8 cellular contexts compared by ENCODE assay signal in genomic region chr5:90529234-90529938, GRCh38. TPM values are rescaled to one million over a fixed set of nuclear protein-coding genes. Genes with fewer than 3 reads are reported as not detected.
A peak's percentile ranks its signal among the peaks of the same experiment; 100 is the strongest.
DNase-seq lines count a peak whose midpoint lies in the region; ATAC-seq and TF ChIP-seq lines count a peak whose summit lies in the region.

Gene LYSMD3 (minus strand): TSS chr5:90529584. CDS start chr5:90525289, 4,295 bp downstream.

- peak within 1 kb of the TSS; percentile 97 for H3K9ac ChIP-seq in muscle layer of colon (ENCODE audit: low read length)

- H4K20me1 ChIP-seq in PC-9 (ENCODE audit: insufficient read depth): no peaks in the 10 kb centered on the region; the same call in 1 of the 2 replicates

- POLR2A ChIA-PET in PC-9 (lab: Charles Lee; ENCODE audit: unreplicated experiment): no interaction called here

- 1% methylated on average over 52 to 63 of the region's 63 CpGs for WGBS in esophagus, 2 donors

- intact Hi-C loops in PC-9 (cut with micrococcal nuclease; ENCODE audit: unreplicated experiment): loop anchor here (1.0 to 2.0 kb wide), 2 partner anchors 27 to 55 kb away; partner anchors contain the start of genes MBLAC2 and POLR3G

- no peaks in the 10 kb centered on the region for H3K9me3 ChIP-seq in PC-9 (ENCODE audit: insufficient read depth, low read depth)
- no peaks in the 10 kb centered on the region for H3K9me3 ChIP-seq in esophagus (ENCODE audit: control insufficient read depth in 2 of 2, insufficient read depth in 1 of 2, low read depth in 1 of 2, low read length in 1 of 2)
- H3K9me3 ChIP-seq in muscle layer of colon (ENCODE audit: low read length): no peaks in the 10 kb centered on the region

- no peaks in the 10 kb centered on the region for H3K9me2 ChIP-seq in PC-9 (ENCODE audit: insufficient read depth)

- peaks cover 4% of the 10 kb centered on the region; the same call in 1 of the 2 replicates for H3K27me3 ChIP-seq in PC-9 (ENCODE audit: insufficient read depth, low read depth)
- peaks cover 0 to 4% of the 10 kb centered on the region in 2 donors for H3K27me3 ChIP-seq in esophagus (ENCODE audit: control insufficient read depth in 1 of 2, insufficient read depth in 2 of 2, low read length in 2 of 2)
- H3K27me3 ChIP-seq in muscle layer of colon (ENCODE audit: control insufficient read depth in 1 of 2, insufficient read depth in 2 of 2, low read length in 2 of 2): peaks cover 0 to 3% of the 10 kb centered on the region in 2 donors

- H3K4me1 Mint-ChIP-seq in IgD-negative memory B cell: peaks cover 15 to 29% (median 24%) of the 10 kb centered on the region in 3 donors
- H3K4me1 Mint-ChIP-seq in activated T-cell treated with anti-CD3 and anti-CD28 coated beads, Interleukin-2, amount 50 U/mL, for 24 hours (ENCODE audit: low read depth): peaks cover 33% of the 10 kb centered on the region

- peak within 1 kb of the TSS; percentile 92 to 100 (median 100) for H3K4me3 Mint-ChIP-seq in IgD-negative memory B cell
- peak within 1 kb of the TSS; percentile 95 for H3K4me3 Mint-ChIP-seq in activated T-cell treated with anti-CD3 and anti-CD28 coated beads, Interleukin-2, amount 50 U/mL, for 24 hours

- BruUV-seq in PC-9 (replicated peaks; lab: Mats Ljungman, UMichigan): no TSS peak

- peaks cover 34% of the 10 kb centered on the region for H3K79me2 ChIP-seq in PC-9 (ENCODE audit: low read depth)

- H3K27ac ChIP-seq in PC-9 (peak within 1 kb of the TSS; percentile 54), esophagus (ENCODE audit: low read depth in 2 of 2, low read length in 1 of 2) (peak within 1 kb of the TSS; percentile 89 to 91), muscle layer of colon (ENCODE audit: low read depth, low read length) (peak within 1 kb of the TSS; percentile 86)

- H3F3A ChIP-seq in PC-9 (ENCODE audit: insufficient read depth, low read depth): no peaks in the 10 kb centered on the region

- peak within 1 kb of the TSS; percentile 90 for H3K4me2 ChIP-seq in PC-9

- no peaks in the 10 kb centered on the region for H3K36me3 ChIP-seq in PC-9 (ENCODE audit: low read depth)
- no peaks in the 10 kb centered on the region for H3K36me3 ChIP-seq in esophagus (ENCODE audit: control insufficient read depth in 2 of 2, insufficient read depth in 2 of 2, low read length in 1 of 2)
- no peaks in the 10 kb centered on the region for H3K36me3 ChIP-seq in muscle layer of colon (ENCODE audit: insufficient read depth, low read length)

- peak within 1 kb of the TSS; percentile 99 for H2AFZ ChIP-seq in PC-9

- CTCF ChIA-PET in PC-9 (lab: Charles Lee): interaction anchor here (0.8 kb wide), 1 partner anchor 89 kb away, joined by 4 read pairs; no protein-coding TSS in a partner anchor

- TF ChIP-seq CTCF in PC-9 (conservative IDR thresholded peaks at IDR 0.05): no peak

- DNase-seq in DMS114 treated with DMSO at 0.1 percent for 48 hours (lab: John Stamatoyannopoulos, UW; ENCODE audit: unreplicated experiment) (peak; percentile 92), PC-9 (peak; percentile 91 to 95)
- peak; percentile 97 for DNase-seq in activated T-cell treated with anti-CD3 and anti-CD28 coated beads, Interleukin-2, amount 50 U/mL, for 24 hours
- DNase-seq in stimulated activated CD8-positive, alpha-beta memory T cell treated with anti-CD3 and anti-CD28 coated beads, Interleukin-7, amount 100 ng/mL, for 24 hours (ENCODE audit: low read depth): peak; percentile 95

- H3K36me3 Mint-ChIP-seq in IgD-negative memory B cell: no peaks in the 10 kb centered on the region
- H3K36me3 Mint-ChIP-seq in activated T-cell treated with anti-CD3 and anti-CD28 coated beads, Interleukin-2, amount 50 U/mL, for 24 hours (ENCODE audit: low read depth): peaks cover 32% of the 10 kb centered on the region

- H3K27ac Mint-ChIP-seq in IgD-negative memory B cell: peak within 1 kb of the TSS; percentile 93 to 99 (median 98)
- H3K27ac Mint-ChIP-seq in activated T-cell treated with anti-CD3 and anti-CD28 coated beads, Interleukin-2, amount 50 U/mL, for 24 hours: peak within 1 kb of the TSS; percentile 97

- H3K27me3 Mint-ChIP-seq in IgD-negative memory B cell: peaks cover 9% of the 10 kb centered on the region
- peaks cover 13% of the 10 kb centered on the region for H3K27me3 Mint-ChIP-seq in activated T-cell treated with anti-CD3 and anti-CD28 coated beads, Interleukin-2, amount 50 U/mL, for 24 hours

- peak; percentile 90 for ATAC-seq in GM21529 (IDR thresholded peaks at IDR 0.05; ENCODE audit: unreplicated experiment)

- H3K4me1 ChIP-seq in PC-9 (replicated peaks; ENCODE audit: insufficient read depth) (peaks cover 15% of the 10 kb centered on the region), esophagus (ENCODE audit: control insufficient read depth in 2 of 2, insufficient read depth in 2 of 2, low read length in 1 of 2) (no peaks in the 10 kb centered on the region), muscle layer of colon (ENCODE audit: insufficient read depth, low read length) (peaks cover 14% of the 10 kb centered on the region)

- peak within 1 kb of the TSS; percentile 82 for H3K4me3 ChIP-seq in PC-9
- H3K4me3 ChIP-seq in esophagus (ENCODE audit: low read depth in 1 of 2, low read length in 2 of 2): peak within 1 kb of the TSS; percentile 83 to 88
- H3K4me3 ChIP-seq in muscle layer of colon (ENCODE audit: low read depth in 1 of 2, low read length in 2 of 2): peak within 1 kb of the TSS; percentile 53 to 86

- no peaks in the 10 kb centered on the region for H3K9me3 Mint-ChIP-seq in IgD-negative memory B cell
- H3K9me3 Mint-ChIP-seq in activated T-cell treated with anti-CD3 and anti-CD28 coated beads, Interleukin-2, amount 50 U/mL, for 24 hours: no peaks in the 10 kb centered on the region

RNA-seq across cellular contexts. Expression of gene LYSMD3, which starts in this region (rescaled TPM):
- 8.2 TPM for polyA plus RNA-seq in IgD-negative memory B cell
- total RNA-seq in PC-9 (2021): 4.6 and 10.6 TPM in 2 replicates
- polyA plus RNA-seq in esophagus: 1 to 10 TPM; 4.0 to 4.9 TPM

Comparison
In these comparisons a context has a peak if more than half of its experiments do, and no peak if none do; other contexts are left out.
1. Peak in every context shown above with its lines: DNase-seq, ATAC-seq, H3K4me3 ChIP-seq and H3K27ac ChIP-seq.